1 cellular context compared by ENCODE assay signal in the genomic region with DNA sequence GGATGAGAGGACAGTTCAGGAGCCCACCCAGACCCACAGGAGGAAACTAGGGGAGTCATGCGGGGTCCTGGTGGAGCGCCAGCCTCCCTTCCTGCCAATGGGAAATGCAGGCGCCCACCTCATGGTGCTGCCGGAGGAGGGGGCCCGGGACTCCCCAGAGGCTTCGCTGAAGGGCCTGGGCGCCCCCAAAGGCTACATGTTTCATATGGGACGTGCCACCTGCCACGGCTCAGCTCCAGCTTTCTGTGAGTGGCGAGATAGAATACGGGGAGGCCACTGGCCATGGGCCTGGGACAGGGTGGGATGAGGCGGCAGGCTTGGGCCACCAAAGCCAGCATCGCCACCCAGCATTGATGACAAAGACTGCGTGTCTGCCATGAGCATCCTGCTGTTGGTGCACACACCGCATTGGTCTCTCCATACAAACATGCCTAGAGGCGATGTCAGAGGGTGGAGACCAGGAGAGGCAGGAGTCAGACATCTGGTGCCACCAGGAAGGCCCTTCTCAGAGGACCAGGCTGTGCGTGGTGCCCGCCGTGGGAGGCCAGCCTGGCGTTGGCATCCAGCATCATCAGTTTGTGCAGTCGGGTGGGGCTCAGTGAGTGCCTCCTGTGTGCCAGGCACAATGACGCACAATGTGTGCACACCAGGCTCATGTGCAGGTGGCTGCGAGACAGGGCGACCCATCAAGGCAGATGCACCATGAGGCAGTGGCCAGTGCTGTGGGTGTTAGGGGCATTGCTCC.
TF ChIP-seq lines count a peak whose summit lies in the region.

No MANE protein-coding gene starts in this region.

TF ChIP-seq in HepG2, 621 proteins besides CTCF, POLR2A, EP300 and RAD21:
- no peak for TF ChIP-seq ADNP (CRISPR knock-in tag; IDR thresholded peaks at IDR 0.05)
- no peak for TF ChIP-seq ZNF790 (CRISPR knock-in tag; IDR thresholded peaks at IDR 0.05; ENCODE audit: borderline replicate concordance)
- no peak for TF ChIP-seq ELF1 (CRISPR knock-in tag; IDR thresholded peaks at IDR 0.05)
- TF ChIP-seq LCORL (IDR thresholded peaks at IDR 0.05), result no peak
- no peak for TF ChIP-seq LCORL (CRISPR knock-in tag; IDR thresholded peaks at IDR 0.05)
- TF ChIP-seq TP53 (CRISPR knock-in tag; conservative IDR thresholded peaks at IDR 0.05), result 0 out of 2 replicates have a peak, but pooled peaks have one; percentile 29
- no peak for TF ChIP-seq ZNF776 (CRISPR knock-in tag; IDR thresholded peaks at IDR 0.05)
- no peak for TF ChIP-seq ZNF709 (CRISPR knock-in tag; IDR thresholded peaks at IDR 0.05)
- TF ChIP-seq CENPX (CRISPR knock-in tag; IDR thresholded peaks at IDR 0.05), result no peak
- TF ChIP-seq FOXO4 (CRISPR knock-in tag; conservative IDR thresholded peaks at IDR 0.05), result no peak
- TF ChIP-seq GATAD2A (CRISPR knock-in tag; IDR thresholded peaks at IDR 0.05), result no peak
- TF ChIP-seq ZNF451 (CRISPR knock-in tag; IDR thresholded peaks at IDR 0.05), result no peak
- TF ChIP-seq, protein P1, sequence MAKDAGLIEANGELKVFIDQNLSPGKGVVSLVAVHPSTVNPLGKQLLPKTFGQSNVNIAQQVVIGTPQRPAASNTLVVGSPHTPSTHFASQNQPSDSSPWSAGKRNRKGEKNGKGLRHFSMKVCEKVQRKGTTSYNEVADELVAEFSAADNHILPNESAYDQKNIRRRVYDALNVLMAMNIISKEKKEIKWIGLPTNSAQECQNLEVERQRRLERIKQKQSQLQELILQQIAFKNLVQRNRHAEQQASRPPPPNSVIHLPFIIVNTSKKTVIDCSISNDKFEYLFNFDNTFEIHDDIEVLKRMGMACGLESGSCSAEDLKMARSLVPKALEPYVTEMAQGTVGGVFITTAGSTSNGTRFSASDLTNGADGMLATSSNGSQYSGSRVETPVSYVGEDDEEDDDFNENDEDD (CRISPR knock-in tag; IDR thresholded peaks at IDR 0.05; ENCODE audit: borderline replicate concordance), result no peak
- TF ChIP-seq ZNF10 (CRISPR knock-in tag; IDR thresholded peaks at IDR 0.05; ENCODE audit: borderline replicate concordance, low read depth), result no peak
- TF ChIP-seq ZNF326 (CRISPR knock-in tag; IDR thresholded peaks at IDR 0.05; ENCODE audit: borderline replicate concordance), result no peak
- peak; percentile 18; the same call in 1 of the 2 replicates for TF ChIP-seq LBX2 (CRISPR knock-in tag; IDR thresholded peaks at IDR 0.05; ENCODE audit: borderline replicate concordance)
- TF ChIP-seq, protein P2, sequence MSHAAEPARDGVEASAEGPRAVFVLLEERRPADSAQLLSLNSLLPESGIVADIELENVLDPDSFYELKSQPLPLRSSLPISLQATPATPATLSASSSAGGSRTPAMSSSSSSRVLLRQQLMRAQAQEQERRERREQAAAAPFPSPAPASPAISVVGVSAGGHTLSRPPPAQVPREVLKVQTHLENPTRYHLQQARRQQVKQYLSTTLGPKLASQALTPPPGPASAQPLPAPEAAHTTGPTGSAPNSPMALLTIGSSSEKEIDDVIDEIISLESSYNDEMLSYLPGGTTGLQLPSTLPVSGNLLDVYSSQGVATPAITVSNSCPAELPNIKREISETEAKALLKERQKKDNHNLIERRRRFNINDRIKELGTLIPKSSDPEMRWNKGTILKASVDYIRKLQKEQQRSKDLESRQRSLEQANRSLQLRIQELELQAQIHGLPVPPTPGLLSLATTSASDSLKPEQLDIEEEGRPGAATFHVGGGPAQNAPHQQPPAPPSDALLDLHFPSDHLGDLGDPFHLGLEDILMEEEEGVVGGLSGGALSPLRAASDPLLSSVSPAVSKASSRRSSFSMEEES (CRISPR knock-in tag; IDR thresholded peaks at IDR 0.05), result no peak
- TF ChIP-seq HIVEP1 (CRISPR knock-in tag; IDR thresholded peaks at IDR 0.05), result no peak
- TF ChIP-seq ZNF280B (CRISPR knock-in tag; IDR thresholded peaks at IDR 0.05; ENCODE audit: borderline replicate concordance), result peak; percentile 21; the same call in 1 of the 2 replicates
- TF ChIP-seq SRY (CRISPR knock-in tag; IDR thresholded peaks at IDR 0.05), result 0 out of 2 replicates have a peak, but pooled peaks have one; percentile 63
- TF ChIP-seq, protein P3, sequence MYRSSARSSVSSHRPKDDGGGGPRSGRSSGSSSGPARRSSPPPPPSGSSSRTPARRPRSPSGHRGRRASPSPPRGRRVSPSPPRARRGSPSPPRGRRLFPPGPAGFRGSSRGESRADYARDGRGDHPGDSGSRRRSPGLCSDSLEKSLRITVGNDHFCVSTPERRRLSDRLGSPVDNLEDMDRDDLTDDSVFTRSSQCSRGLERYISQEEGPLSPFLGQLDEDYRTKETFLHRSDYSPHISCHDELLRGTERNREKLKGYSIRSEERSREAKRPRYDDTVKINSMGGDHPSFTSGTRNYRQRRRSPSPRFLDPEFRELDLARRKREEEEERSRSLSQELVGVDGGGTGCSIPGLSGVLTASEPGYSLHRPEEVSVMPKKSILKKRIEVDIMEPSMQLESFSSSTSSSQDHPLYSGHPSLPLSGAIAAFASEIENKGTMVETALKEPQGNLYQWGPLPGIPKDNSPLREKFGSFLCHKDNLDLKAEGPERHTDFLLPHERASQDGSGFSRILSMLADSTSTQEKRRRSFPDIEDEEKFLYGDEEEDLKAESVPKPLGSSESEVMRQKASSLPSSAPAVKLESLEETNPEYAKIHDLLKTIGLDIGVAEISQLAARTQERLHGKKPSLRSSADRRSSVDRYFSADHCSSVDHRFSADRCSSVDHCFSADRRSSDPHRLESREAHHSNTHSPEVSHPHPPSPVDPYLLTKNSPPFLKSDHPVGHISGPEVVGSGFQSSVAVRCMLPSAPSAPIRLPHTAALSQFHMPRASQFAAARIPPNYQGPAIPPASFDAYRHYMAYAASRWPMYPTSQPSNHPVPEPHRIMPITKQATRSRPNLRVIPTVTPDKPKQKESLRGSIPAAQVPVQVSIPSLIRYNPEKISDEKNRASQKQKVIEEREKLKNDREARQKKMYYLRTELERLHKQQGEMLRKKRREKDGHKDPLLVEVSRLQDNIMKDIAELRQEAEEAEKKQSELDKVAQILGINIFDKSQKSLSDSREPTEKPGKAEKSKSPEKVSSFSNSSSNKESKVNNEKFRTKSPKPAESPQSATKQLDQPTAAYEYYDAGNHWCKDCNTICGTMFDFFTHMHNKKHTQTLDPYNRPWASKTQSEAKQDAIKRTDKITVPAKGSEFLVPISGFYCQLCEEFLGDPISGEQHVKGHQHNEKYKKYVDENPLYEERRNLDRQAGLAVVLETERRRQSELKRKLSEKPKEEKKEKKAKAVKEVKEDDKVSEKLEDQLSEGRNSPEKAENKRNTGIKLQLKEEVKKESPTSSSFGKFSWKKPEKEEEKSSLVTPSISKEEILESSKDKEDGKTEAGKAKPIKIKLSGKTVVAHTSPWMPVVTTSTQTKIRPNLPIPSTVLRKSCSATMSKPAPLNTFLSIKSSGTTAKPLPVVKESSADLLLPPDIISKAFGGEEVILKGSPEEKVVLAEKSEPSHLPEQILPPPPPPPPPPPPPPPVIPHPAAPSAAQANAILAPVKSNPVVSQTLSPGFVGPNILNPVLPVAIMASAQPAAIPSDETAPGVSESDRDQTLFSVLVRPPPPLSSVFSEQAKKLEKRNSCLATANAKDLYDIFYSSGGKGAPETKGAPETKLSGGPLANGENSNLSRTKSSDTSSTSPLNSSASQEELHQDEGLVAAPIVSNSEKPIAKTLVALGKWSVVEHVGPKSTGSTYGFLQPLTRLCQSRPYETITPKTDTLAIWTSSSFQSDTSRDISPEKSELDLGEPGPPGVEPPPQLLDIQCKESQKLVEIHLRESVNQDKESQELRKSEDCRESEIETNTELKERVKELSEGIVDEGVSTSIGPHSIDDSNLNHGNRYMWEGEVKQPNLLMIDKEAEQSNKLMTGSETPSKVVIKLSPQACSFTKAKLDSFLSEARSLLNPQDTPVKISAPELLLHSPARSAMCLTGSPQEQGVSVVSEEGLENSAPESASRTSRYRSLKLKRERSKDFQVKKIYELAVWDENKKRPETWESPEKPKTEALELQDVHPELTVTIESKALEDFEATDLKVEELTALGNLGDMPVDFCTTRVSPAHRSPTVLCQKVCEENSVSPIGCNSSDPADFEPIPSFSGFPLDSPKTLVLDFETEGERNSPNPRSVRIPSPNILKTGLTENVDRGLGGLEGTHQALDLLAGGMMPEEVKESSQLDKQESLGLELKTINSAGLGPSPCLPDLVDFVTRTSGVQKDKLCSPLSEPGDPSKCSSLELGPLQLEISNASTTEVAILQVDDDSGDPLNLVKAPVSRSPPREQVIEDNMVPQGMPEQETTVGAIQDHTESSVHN (CRISPR knock-in tag; IDR thresholded peaks at IDR 0.05), result 0 out of 2 replicates have a peak, but pooled peaks have one; percentile 33
- TF ChIP-seq AGO1 (IDR thresholded peaks at IDR 0.05; ENCODE audit: low read depth, low read length, poor library complexity, severe bottlenecking), result peak; percentile 66
- no peak for TF ChIP-seq NR2C2 (CRISPR knock-in tag; IDR thresholded peaks at IDR 0.05; ENCODE audit: borderline replicate concordance)
- TF ChIP-seq NR2F1 (CRISPR knock-in tag; IDR thresholded peaks at IDR 0.05), result no peak
- no peak for TF ChIP-seq PAWR (CRISPR knock-in tag; IDR thresholded peaks at IDR 0.05; ENCODE audit: borderline replicate concordance)
- TF ChIP-seq, protein P4, sequence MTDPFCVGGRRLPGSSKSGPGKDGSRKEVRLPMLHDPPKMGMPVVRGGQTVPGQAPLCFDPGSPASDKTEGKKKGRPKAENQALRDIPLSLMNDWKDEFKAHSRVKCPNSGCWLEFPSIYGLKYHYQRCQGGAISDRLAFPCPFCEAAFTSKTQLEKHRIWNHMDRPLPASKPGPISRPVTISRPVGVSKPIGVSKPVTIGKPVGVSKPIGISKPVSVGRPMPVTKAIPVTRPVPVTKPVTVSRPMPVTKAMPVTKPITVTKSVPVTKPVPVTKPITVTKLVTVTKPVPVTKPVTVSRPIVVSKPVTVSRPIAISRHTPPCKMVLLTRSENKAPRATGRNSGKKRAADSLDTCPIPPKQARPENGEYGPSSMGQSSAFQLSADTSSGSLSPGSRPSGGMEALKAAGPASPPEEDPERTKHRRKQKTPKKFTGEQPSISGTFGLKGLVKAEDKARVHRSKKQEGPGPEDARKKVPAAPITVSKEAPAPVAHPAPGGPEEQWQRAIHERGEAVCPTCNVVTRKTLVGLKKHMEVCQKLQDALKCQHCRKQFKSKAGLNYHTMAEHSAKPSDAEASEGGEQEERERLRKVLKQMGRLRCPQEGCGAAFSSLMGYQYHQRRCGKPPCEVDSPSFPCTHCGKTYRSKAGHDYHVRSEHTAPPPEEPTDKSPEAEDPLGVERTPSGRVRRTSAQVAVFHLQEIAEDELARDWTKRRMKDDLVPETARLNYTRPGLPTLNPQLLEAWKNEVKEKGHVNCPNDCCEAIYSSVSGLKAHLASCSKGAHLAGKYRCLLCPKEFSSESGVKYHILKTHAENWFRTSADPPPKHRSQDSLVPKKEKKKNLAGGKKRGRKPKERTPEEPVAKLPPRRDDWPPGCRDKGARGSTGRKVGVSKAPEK (CRISPR knock-in tag; IDR thresholded peaks at IDR 0.05; ENCODE audit: borderline replicate concordance), result no peak
- no peak for TF ChIP-seq ZNF672 (CRISPR knock-in tag; IDR thresholded peaks at IDR 0.05)
- TF ChIP-seq ZIK1 (CRISPR knock-in tag; IDR thresholded peaks at IDR 0.05; ENCODE audit: borderline replicate concordance, low read depth), result no peak
